8 cellular contexts compared by ENCODE assay signal in the genomic region with DNA sequence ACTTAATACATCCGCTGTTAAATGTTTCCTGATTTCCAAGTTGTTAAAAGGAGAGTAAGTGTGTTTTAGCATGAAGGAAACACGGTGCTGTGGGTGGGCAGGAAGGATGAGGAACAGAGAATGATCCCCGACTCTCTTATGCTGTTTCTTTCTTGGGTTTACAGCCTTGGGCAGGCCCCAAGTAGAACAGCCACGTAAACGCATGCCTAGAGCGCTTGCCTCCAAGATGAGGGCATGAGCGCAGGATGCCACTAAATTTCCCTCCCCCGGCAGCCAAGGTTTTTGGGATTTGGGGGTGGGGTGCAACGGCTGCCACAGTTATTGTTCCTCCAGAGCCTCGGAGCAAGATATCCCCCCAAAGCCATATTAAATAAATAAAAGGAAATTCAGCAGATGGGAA. TPM values are rescaled to one million over a fixed set of nuclear protein-coding genes. Genes with fewer than 3 reads are reported as not detected.
DNase-seq lines count a peak whose midpoint lies in the region; ATAC-seq lines count a peak whose summit lies in the region.

No MANE protein-coding gene starts in this region.

- no peak for DNase-seq in T-helper 2 cell treated with Interferon-gamma antibody and Interleukin-4, amounts not matched to agents 5 μg/mL and 100 μg/mL, for 36 hours (ENCODE audit: low spot score)
- no peak for DNase-seq in T-helper 2 cell
- no peak for DNase-seq in activated T-helper 2 cell treated with anti-CD3 and anti-CD28 coated beads, Interferon-gamma antibody, Interleukin-2, Interleukin-4, amounts not matched to agents 10 μg/mL and 5 μg/mL and 100 μg/mL, durations not matched to agents 14 hours and 24 hours and 36 hours (ENCODE audit: low spot score)
- DNase-seq in left kidney (ENCODE audit: low read depth, low spot score) = peak; percentile 13
- DNase-seq in stimulated activated naive B cell treated with anti-CD40 and anti-IgM and Interleukin-4, amounts not matched to agents 10 μg/mL and 1 μg/mL and 100 μg/mL, for 72 hours = no peak
- no peak for DNase-seq in NCI-H2081 treated with DMSO at 0.1 percent for 48 hours (lab: John Stamatoyannopoulos, UW)
- DNase-seq in NCI-H187 treated with DMSO at 0.1 percent for 48 hours (lab: John Stamatoyannopoulos, UW) = no peak

- intact Hi-C loops in activated T-helper 2 cell treated with anti-CD3 and anti-CD28 coated beads, Interferon-gamma antibody, Interleukin-2, Interleukin-4, amounts not matched to agents 10 μg/mL and 5 μg/mL and 100 μg/mL, durations not matched to agents 14 hours and 24 hours and 36 hours (cut with micrococcal nuclease) = no loop called here

- H3K36me3 Mint-ChIP-seq in T-helper 2 cell treated with Interferon-gamma antibody and Interleukin-4, amounts not matched to agents 5 μg/mL and 100 μg/mL, for 36 hours (ENCODE audit: low read depth) = peaks cover 3% of the 10 kb centered on the region
- no peaks in the 10 kb centered on the region for H3K36me3 Mint-ChIP-seq in activated T-helper 2 cell treated with anti-CD3 and anti-CD28 coated beads, Interferon-gamma antibody, Interleukin-2, Interleukin-4, amounts not matched to agents 10 μg/mL and 5 μg/mL and 100 μg/mL, durations not matched to agents 14 hours and 24 hours and 36 hours (ENCODE audit: low read depth)
- H3K36me3 Mint-ChIP-seq in stimulated activated naive B cell treated with anti-CD40 and anti-IgM and Interleukin-4, amounts not matched to agents 10 μg/mL and 1 μg/mL and 100 μg/mL, for 72 hours = no peaks in the 10 kb centered on the region

- no peak overlapping the region for H3K27ac Mint-ChIP-seq in T-helper 2 cell treated with Interferon-gamma antibody and Interleukin-4, amounts not matched to agents 5 μg/mL and 100 μg/mL, for 36 hours
- no peak overlapping the region for H3K27ac Mint-ChIP-seq in activated T-helper 2 cell treated with anti-CD3 and anti-CD28 coated beads, Interferon-gamma antibody, Interleukin-2, Interleukin-4, amounts not matched to agents 10 μg/mL and 5 μg/mL and 100 μg/mL, durations not matched to agents 14 hours and 24 hours and 36 hours
- H3K27ac Mint-ChIP-seq in stimulated activated naive B cell treated with anti-CD40 and anti-IgM and Interleukin-4, amounts not matched to agents 10 μg/mL and 1 μg/mL and 100 μg/mL, for 72 hours = no peak overlapping the region

- ATAC-seq in stimulated activated naive B cell treated with anti-CD40 and anti-IgM and Interleukin-4, amounts not matched to agents 10 μg/mL and 1 μg/mL and 100 μg/mL, for 72 hours (replicated peaks) = peak; percentile 53 to 60
- no peak for ATAC-seq in HG03045 (IDR thresholded peaks at IDR 0.05; ENCODE audit: unreplicated experiment)

- no peaks in the 10 kb centered on the region for H3K9me3 Mint-ChIP-seq in T-helper 2 cell treated with Interferon-gamma antibody and Interleukin-4, amounts not matched to agents 5 μg/mL and 100 μg/mL, for 36 hours
- no peaks in the 10 kb centered on the region for H3K9me3 Mint-ChIP-seq in activated T-helper 2 cell treated with anti-CD3 and anti-CD28 coated beads, Interferon-gamma antibody, Interleukin-2, Interleukin-4, amounts not matched to agents 10 μg/mL and 5 μg/mL and 100 μg/mL, durations not matched to agents 14 hours and 24 hours and 36 hours
- H3K9me3 Mint-ChIP-seq in stimulated activated naive B cell treated with anti-CD40 and anti-IgM and Interleukin-4, amounts not matched to agents 10 μg/mL and 1 μg/mL and 100 μg/mL, for 72 hours = no peaks in the 10 kb centered on the region

- H3K4me1 Mint-ChIP-seq in T-helper 2 cell treated with Interferon-gamma antibody and Interleukin-4, amounts not matched to agents 5 μg/mL and 100 μg/mL, for 36 hours (ENCODE audit: low read depth) = peaks cover 3% of the 10 kb centered on the region
- peaks cover 2% of the 10 kb centered on the region for H3K4me1 Mint-ChIP-seq in activated T-helper 2 cell treated with anti-CD3 and anti-CD28 coated beads, Interferon-gamma antibody, Interleukin-2, Interleukin-4, amounts not matched to agents 10 μg/mL and 5 μg/mL and 100 μg/mL, durations not matched to agents 14 hours and 24 hours and 36 hours (ENCODE audit: low read depth)
- peaks cover 19% of the 10 kb centered on the region in 2 donors for H3K4me1 Mint-ChIP-seq in stimulated activated naive B cell treated with anti-CD40 and anti-IgM and Interleukin-4, amounts not matched to agents 10 μg/mL and 1 μg/mL and 100 μg/mL, for 72 hours

- peak overlapping the region; percentile 22 for H3K4me3 Mint-ChIP-seq in T-helper 2 cell treated with Interferon-gamma antibody and Interleukin-4, amounts not matched to agents 5 μg/mL and 100 μg/mL, for 36 hours
- peak overlapping the region; percentile 11 for H3K4me3 Mint-ChIP-seq in activated T-helper 2 cell treated with anti-CD3 and anti-CD28 coated beads, Interferon-gamma antibody, Interleukin-2, Interleukin-4, amounts not matched to agents 10 μg/mL and 5 μg/mL and 100 μg/mL, durations not matched to agents 14 hours and 24 hours and 36 hours (ENCODE audit: low read depth)
- peak overlapping the region; percentile 66 to 70 for H3K4me3 Mint-ChIP-seq in stimulated activated naive B cell treated with anti-CD40 and anti-IgM and Interleukin-4, amounts not matched to agents 10 μg/mL and 1 μg/mL and 100 μg/mL, for 72 hours

- H3K27me3 Mint-ChIP-seq in T-helper 2 cell treated with Interferon-gamma antibody and Interleukin-4, amounts not matched to agents 5 μg/mL and 100 μg/mL, for 36 hours (ENCODE audit: low read depth) = peaks cover 48% of the 10 kb centered on the region
- peaks cover 46% of the 10 kb centered on the region for H3K27me3 Mint-ChIP-seq in activated T-helper 2 cell treated with anti-CD3 and anti-CD28 coated beads, Interferon-gamma antibody, Interleukin-2, Interleukin-4, amounts not matched to agents 10 μg/mL and 5 μg/mL and 100 μg/mL, durations not matched to agents 14 hours and 24 hours and 36 hours (ENCODE audit: low read depth)
- H3K27me3 Mint-ChIP-seq in stimulated activated naive B cell treated with anti-CD40 and anti-IgM and Interleukin-4, amounts not matched to agents 10 μg/mL and 1 μg/mL and 100 μg/mL, for 72 hours = peaks cover 7 to 27% of the 10 kb centered on the region in 2 donors

RNA-seq across cellular contexts. Expression of gene DELE1, which starts 10.1 kb away (rescaled TPM):
- total RNA-seq in activated T-helper 2 cell treated with anti-CD3 and anti-CD28 coated beads, Interferon-gamma antibody, Interleukin-2, Interleukin-4, amounts not matched to agents 10 μg/mL and 5 μg/mL and 100 μg/mL, durations not matched to agents 14 hours and 24 hours and 36 hours = 74.1 and 76.8 TPM in 2 replicates

RNA-seq across cellular contexts. Expression of gene PCDH1, which starts 35.4 kb away (rescaled TPM):
- total RNA-seq in activated T-helper 2 cell treated with anti-CD3 and anti-CD28 coated beads, Interferon-gamma antibody, Interleukin-2, Interleukin-4, amounts not matched to agents 10 μg/mL and 5 μg/mL and 100 μg/mL, durations not matched to agents 14 hours and 24 hours and 36 hours = not detected in 2 replicates

RNA-seq across cellular contexts. Expression of gene PCDH12, which starts 44.4 kb away (rescaled TPM):
- 1.1 and 1.3 TPM in 2 replicates for total RNA-seq in activated T-helper 2 cell treated with anti-CD3 and anti-CD28 coated beads, Interferon-gamma antibody, Interleukin-2, Interleukin-4, amounts not matched to agents 10 μg/mL and 5 μg/mL and 100 μg/mL, durations not matched to agents 14 hours and 24 hours and 36 hours

RNA-seq across cellular contexts. Expression of gene RNF14, which starts 55.3 kb away (rescaled TPM):
- total RNA-seq in activated T-helper 2 cell treated with anti-CD3 and anti-CD28 coated beads, Interferon-gamma antibody, Interleukin-2, Interleukin-4, amounts not matched to agents 10 μg/mL and 5 μg/mL and 100 μg/mL, durations not matched to agents 14 hours and 24 hours and 36 hours = 22.0 and 24.1 TPM in 2 replicates

Comparison
In these comparisons a context has a peak if more than half of its experiments do, and no peak if none do; other contexts are left out.
1. H3K4me3 Mint-ChIP-seq: peak in every context shown above with its lines; median percentile 68 in stimulated activated naive B cell treated with anti-CD40 and anti-IgM and Interleukin-4, amounts not matched to agents 10 μg/mL and 1 μg/mL and 100 μg/mL, for 72 hours; 22 in T-helper 2 cell treated with Interferon-gamma antibody and Interleukin-4, amounts not matched to agents 5 μg/mL and 100 μg/mL, for 36 hours; 11 in activated T-helper 2 cell treated with anti-CD3 and anti-CD28 coated beads, Interferon-gamma antibody, Interleukin-2, Interleukin-4, amounts not matched to agents 10 μg/mL and 5 μg/mL and 100 μg/mL, durations not matched to agents 14 hours and 24 hours and 36 hours.